10 cellular contexts compared by ENCODE assay signal in the genomic region with DNA sequence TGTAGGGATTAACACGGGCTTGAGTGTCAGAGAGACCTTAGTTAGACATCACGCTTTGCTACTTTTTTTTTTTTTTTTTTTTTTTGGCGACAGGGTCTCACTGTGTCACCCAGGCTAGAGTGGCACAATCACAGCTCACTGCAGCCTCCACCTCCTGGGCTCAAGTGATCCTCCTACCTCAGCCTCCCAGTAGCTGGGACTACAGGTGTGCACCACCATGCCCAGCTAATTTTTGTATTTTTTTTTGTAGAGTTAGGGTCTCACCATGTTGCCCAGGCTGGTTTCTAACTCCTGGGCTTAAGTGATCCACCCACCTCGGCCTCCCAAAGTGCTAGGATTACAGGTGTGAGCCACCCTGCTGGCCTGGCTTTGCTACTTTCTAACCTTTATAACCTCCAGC. TPM values are rescaled to one million over a fixed set of nuclear protein-coding genes. Genes with fewer than 3 reads are reported as not detected.
DNase-seq lines count a peak whose midpoint lies in the region; FAIRE-seq and TF ChIP-seq lines count a peak whose summit lies in the region.
"Not testable (repeated sequence)": the region's sequence is repeated elsewhere in the genome, so short reads cannot be mapped to it uniquely, and the experiment has no call there.
"Had no signal": no experiment of that assay in that cellular context is flagged by ENCODE, and none has a peak within 500 bp of the region (broad histone marks: within the 10 kb centered on the region; RNA-seq: fewer than 3 reads in every experiment).

No MANE protein-coding gene starts in this region.

- not testable (repeated sequence) for H3K9ac ChIP-seq in HUES64 (ENCODE audit: low read depth, low read length); astrocyte (ENCODE audit: low read length); iPS-15b (ENCODE audit: low read depth, low read length); parathyroid adenoma

- H3K27me3 ChIP-seq in ACC112 (ENCODE audit: insufficient read depth, low read length); HUES64 (ENCODE audit: insufficient read depth, low read length); WERI-Rb-1 (ENCODE audit: insufficient read depth, low read depth, severe bottlenecking); astrocyte (ENCODE audit: insufficient read depth, low read length); iPS-15b (ENCODE audit: control insufficient read depth, insufficient read depth, low read length); parathyroid adenoma (ENCODE audit: control insufficient read depth, insufficient read depth, low read length): not testable (repeated sequence)

- not testable (repeated sequence) for H3K36me3 ChIP-seq in ACC112 (ENCODE audit: insufficient read depth, low read length); astrocyte (ENCODE audit: insufficient read depth, low read length); parathyroid adenoma (ENCODE audit: control insufficient read depth, insufficient read depth, low read length)
- peaks cover 29% of the 10 kb centered on the region for H3K36me3 ChIP-seq in HUES64 (ENCODE audit: insufficient read depth, low read length)
- H3K36me3 ChIP-seq in WERI-Rb-1 = peaks cover 29% of the 10 kb centered on the region
- H3K36me3 ChIP-seq in iPS-15b (ENCODE audit: control insufficient read depth, insufficient read depth, low read length) = peaks cover 13% of the 10 kb centered on the region

- peaks cover 13% of the 10 kb centered on the region for H3K36me3 Mint-ChIP-seq in astrocyte (ENCODE audit: low read depth, unreplicated experiment)

- not testable (repeated sequence) for H3K9me3 ChIP-seq in HUES64 (ENCODE audit: insufficient read depth, low read depth, low read length); WERI-Rb-1 (ENCODE audit: severe bottlenecking); astrocyte (ENCODE audit: insufficient read depth, low read depth, low read length); iPS-15b (ENCODE audit: control insufficient read depth, insufficient read depth, low read length); parathyroid adenoma (ENCODE audit: control insufficient read depth, low read length)

- not testable (repeated sequence) for H3K27me3 Mint-ChIP-seq in astrocyte (ENCODE audit: low read depth, unreplicated experiment)

- H3K4me3 ChIP-seq in ACC112 (ENCODE audit: low read depth, low read length) (peak overlapping the region; percentile 99), HUES64 (ENCODE audit: low read length) (peak overlapping the region; percentile 94), WERI-Rb-1 (ENCODE audit: low read depth, low read length) (peak overlapping the region; percentile 74), astrocyte (ENCODE audit: insufficient read depth, low read depth, low read length) (peak overlapping the region; percentile 60), iPS-15b (ENCODE audit: low read depth, low read length) (peak overlapping the region; percentile 81), parathyroid adenoma (ENCODE audit: low read depth, low read length) (peak overlapping the region; percentile 63)

- H4K20me1 ChIP-seq in astrocyte (ENCODE audit: insufficient read depth, low read length) = not testable (repeated sequence)

- H3K4me1 Mint-ChIP-seq in astrocyte (ENCODE audit: low read depth, unreplicated experiment) = peaks cover 19% of the 10 kb centered on the region

- not testable (repeated sequence) for H3K79me2 ChIP-seq in ACC112 (ENCODE audit: control insufficient read depth, insufficient read depth, low read length, unreplicated experiment); parathyroid adenoma
- H3K79me2 ChIP-seq in astrocyte (ENCODE audit: insufficient read depth, low read length) = peaks cover 42% of the 10 kb centered on the region

- H3K4me2 ChIP-seq in astrocyte (ENCODE audit: low read length) (peak overlapping the region; percentile 86), parathyroid adenoma (ENCODE audit: low read length) (peak overlapping the region; percentile 72)

- H3K4me1 ChIP-seq in ACC112 (ENCODE audit: control insufficient read depth, insufficient read depth, low read length, unreplicated experiment) = peaks cover 14% of the 10 kb centered on the region
- H3K4me1 ChIP-seq in HUES64 (ENCODE audit: insufficient read depth, low read length) = peaks cover 23% of the 10 kb centered on the region; the same call in 1 of the 2 replicates
- H3K4me1 ChIP-seq in astrocyte (ENCODE audit: insufficient read depth, low read length) = peaks cover 28% of the 10 kb centered on the region
- H3K4me1 ChIP-seq in iPS-15b (ENCODE audit: control insufficient read depth, insufficient read depth, low read length) = not testable (repeated sequence)
- peaks cover 18% of the 10 kb centered on the region for H3K4me1 ChIP-seq in parathyroid adenoma

- peak overlapping the region; percentile 90 for H3K4me3 Mint-ChIP-seq in astrocyte (ENCODE audit: unreplicated experiment)

- DNase-seq in WERI-Rb-1; astrocyte (ENCODE audit: low read depth): not testable (repeated sequence)

- H2AFZ ChIP-seq in ACC112 (ENCODE audit: low read length, unreplicated experiment); astrocyte (ENCODE audit: low read depth, low read length); parathyroid adenoma: not testable (repeated sequence)

- not testable (repeated sequence) for H3K9me3 Mint-ChIP-seq in astrocyte (ENCODE audit: unreplicated experiment)

- not testable (repeated sequence) for H3K27ac Mint-ChIP-seq in astrocyte (ENCODE audit: unreplicated experiment)

- TF ChIP-seq CTCF in WERI-Rb-1 (IDR thresholded peaks at IDR 0.05; ENCODE audit: low read depth, low read length); astrocyte (IDR thresholded peaks at IDR 0.05; ENCODE audit: insufficient read depth, low read depth, low read length); parathyroid adenoma (IDR thresholded peaks at IDR 0.05): not testable (repeated sequence)

- 93% methylated on average over 4 of the region's 4 CpGs for WGBS in HUES64

- not testable (repeated sequence) for FAIRE-seq in astrocyte (lab: Jason Lieb, UNC)

- H3K27ac ChIP-seq in ACC112 (ENCODE audit: low read depth, low read length); HUES64 (ENCODE audit: low read depth, low read length); astrocyte (ENCODE audit: low read depth, low read length): not testable (repeated sequence)
- H3K27ac ChIP-seq in WERI-Rb-1 = 0 out of 2 replicates have a peak overlapping the region, but pooled peaks have one; percentile 8
- H3K27ac ChIP-seq in parathyroid adenoma = peak overlapping the region; percentile 82

RNA-seq across cellular contexts. Expression of a gene that starts 1.4 kb away (rescaled TPM):
- polyA plus RNA-seq in HUES64 (2013, experiment 1 of 2) = 40.2 TPM
- polyA plus RNA-seq in HUES64 (2013, experiment 2 of 2) = 36.1 TPM
- 16.0 and 19.5 TPM in 2 replicates for total RNA-seq in astrocyte

RNA-seq across cellular contexts. Expression of a gene that starts 10.8 kb away (rescaled TPM):
- 8.5 TPM for polyA plus RNA-seq in HUES64 (2013, experiment 1 of 2)
- polyA plus RNA-seq in HUES64 (2013, experiment 2 of 2) = 7.9 TPM
- total RNA-seq in astrocyte = 13.9 and 15.5 TPM in 2 replicates

RNA-seq across cellular contexts. Expression of a gene that starts 14.3 kb away (rescaled TPM):
- 0.65 TPM for polyA plus RNA-seq in HUES64 (2013, experiment 1 of 2)
- polyA plus RNA-seq in HUES64 (2013, experiment 2 of 2) = 2.0 TPM
- total RNA-seq in astrocyte = 0.48 and 0.96 TPM in 2 replicates
- total RNA-seq: H4, RPMI7951 had no signal

RNA-seq across cellular contexts. Expression of a gene that starts 22.0 kb away (rescaled TPM):
- 1.2 TPM for polyA plus RNA-seq in HUES64 (2013, experiment 1 of 2)
- polyA plus RNA-seq in HUES64 (2013, experiment 2 of 2) = 3.0 TPM
- total RNA-seq in astrocyte = not detected in 2 replicates
- total RNA-seq: H4, RPMI7951, tibial nerve had no signal
- polyA plus RNA-seq: liver had no signal

RNA-seq across cellular contexts. Expression of a gene that starts 26.3 kb away (rescaled TPM):
- 19.3 TPM for polyA plus RNA-seq in HUES64 (2013, experiment 1 of 2)
- polyA plus RNA-seq in HUES64 (2013, experiment 2 of 2) = 19.7 TPM
- total RNA-seq in astrocyte = 50.3 and 50.8 TPM in 2 replicates
